ENCODE assay signal across 15 cellular contexts in genomic region chr5:7078090-7078489, GRCh38.
DNase-seq lines count a peak whose midpoint lies in the region; ATAC-seq, FAIRE-seq and TF ChIP-seq lines count a peak whose summit lies in the region.
"Had no signal": no experiment of that assay in that cellular context is flagged by ENCODE, and none has a peak within 500 bp of the region (broad histone marks: within the 10 kb centered on the region; RNA-seq: fewer than 3 reads in every experiment).

No MANE protein-coding gene starts in this region.

- H3K9me3 ChIP-seq in H1 (ENCODE audit: insufficient read depth in 2 of 2, low read depth in 1 of 2, low read length in 1 of 2): no peaks in the 10 kb centered on the region
- no peaks in the 10 kb centered on the region for H3K9me3 ChIP-seq in pancreas

- TF ChIP-seq EP300 in H1 (IDR thresholded peaks at IDR 0.05; ENCODE audit: borderline replicate concordance in 1 of 2, low read depth in 2 of 2, low read length in 2 of 2): no peak

- H2AFZ ChIP-seq in H1 (ENCODE audit: low read length): no peak overlapping the region

- peak overlapping the region; percentile 25; the same call in 1 of the 2 replicates for H2BK15ac ChIP-seq in H1 (ENCODE audit: low read length)

- H3K27ac ChIP-seq in H1 (ENCODE audit: low read depth, low read length) (no peak overlapping the region), pancreas (no peak overlapping the region)
- H3K27ac ChIP-seq: 22Rv1 had no signal

- 80% methylated on average over 6 of the region's 6 CpGs; no CpG with 5 or more reads in 1 of the 2 experiments for WGBS in H1 (ENCODE audit: extremely low coverage in 1 of 2, insufficient coverage in 1 of 2, insufficient read length in 1 of 2, insufficient replicate concordance in 2 of 2, low coverage in 1 of 2, low lambda C conversion rate in 2 of 2, missing lambda C conversion rate in 1 of 2), 2 experiments
- 65 to 72% methylated on average over 4 to 6 of the region's 6 CpGs for WGBS in pancreas, 2 donors

- no peak overlapping the region; the same call in 1 of the 2 replicates for H2BK12ac ChIP-seq in H1 (ENCODE audit: low read depth, low read length)

- H3K36me3 ChIP-seq in H1 (ENCODE audit: control insufficient read depth in 2 of 4, insufficient read depth in 4 of 4, low read length in 3 of 4) (no peaks in the 10 kb centered on the region), pancreas (no peaks in the 10 kb centered on the region)

- CTCF ChIA-PET in H1 (lab: Charles Lee; ENCODE audit: partially characterized antibody): interaction anchor here (0.7 to 5.6 kb wide), 13 partner anchors 10 to 773 kb away, joined by 3 to 44 read pairs (median 3); partner anchors contain the start of gene CFAP90

- no peak overlapping the region for H4K8ac ChIP-seq in H1 (ENCODE audit: extremely low read depth, insufficient read depth, low read length)

- H3K23me2 ChIP-seq in H1 (ENCODE audit: low read depth, low read length): no peaks in the 10 kb centered on the region; the same call in 1 of the 2 replicates

- H3K56ac ChIP-seq in H1 (replicated peaks; ENCODE audit: insufficient read length, low read depth, low read length): no peak overlapping the region

- TF ChIP-seq CTCF in H1 (IDR thresholded peaks at IDR 0.05; ENCODE audit: control extremely low read depth in 1 of 3, insufficient read depth in 1 of 3, low read depth in 1 of 3, low read length in 3 of 3) (no peak), pancreas (IDR thresholded peaks at IDR 0.05) (no peak)

- H3K4me3 ChIP-seq in H1 (ENCODE audit: extremely low read depth in 1 of 4, insufficient read depth in 2 of 4, low read depth in 3 of 4, low read length in 4 of 4) (no peak overlapping the region), pancreas (no peak overlapping the region)

- H2AK5ac ChIP-seq in H1 (ENCODE audit: low read depth, low read length): no peak overlapping the region

- no peak overlapping the region; the same call in 1 of the 2 replicates for H2BK5ac ChIP-seq in H1 (ENCODE audit: low read depth, low read length)

- intact Hi-C loops in pancreas (cut with DNase I): no loop called here

- H4K91ac ChIP-seq in H1 (replicated peaks; ENCODE audit: insufficient read length, low read length): no peak overlapping the region

- TF ChIP-seq RAD21 in H1 (IDR thresholded peaks at IDR 0.05 in 1 of 2, conservative IDR thresholded peaks at IDR 0.05 in 1 of 2; ENCODE audit: low read depth in 2 of 2, low read length in 2 of 2): no peak

- H3K79me1 ChIP-seq in H1 (ENCODE audit: low read depth, low read length): no peaks in the 10 kb centered on the region

- no peak overlapping the region for H3K9ac ChIP-seq in H1 (replicated peaks in 1 of 4; ENCODE audit: extremely low read depth in 1 of 4, low read depth in 3 of 4, low read length in 3 of 4)

- no peak for TF ChIP-seq POLR2A in H1 (IDR thresholded peaks at IDR 0.05; ENCODE audit: control extremely low read depth in 1 of 2, low read depth in 2 of 2, low read length in 2 of 2)

- H3K4me1 ChIP-seq in H1 (replicated peaks in 1 of 4; ENCODE audit: control insufficient read depth in 3 of 4, insufficient read depth in 4 of 4, low read length in 3 of 4) (peaks cover 0 to 10% (median 7%) of the 10 kb centered on the region in 4 experiments; a peak in 5 of 7 replicates), pancreas (no peaks in the 10 kb centered on the region)

- H3K23ac ChIP-seq in H1 (ENCODE audit: insufficient read length): no peak overlapping the region

- H4K5ac ChIP-seq in H1 (ENCODE audit: insufficient read length, low read depth, low read length): no peak overlapping the region

- no peak overlapping the region for H2BK120ac ChIP-seq in H1 (replicated peaks; ENCODE audit: low read depth, low read length)

- H3K27me3 ChIP-seq in H1 (replicated peaks in 1 of 4; ENCODE audit: control insufficient read depth in 3 of 4, extremely low read depth in 1 of 4, insufficient read depth in 3 of 4, low read length in 3 of 4) (no peaks in the 10 kb centered on the region), pancreas (no peaks in the 10 kb centered on the region)

- POLR2A ChIA-PET in H1 (lab: Charles Lee; ENCODE audit: partially characterized antibody): no interaction called here

- no peak overlapping the region for H3K14ac ChIP-seq in H1 (ENCODE audit: insufficient read length)

- no peak overlapping the region for H3K18ac ChIP-seq in H1 (ENCODE audit: extremely low read depth, low read length)

- no peak overlapping the region for H2BK20ac ChIP-seq in H1 (ENCODE audit: low read length)

- no peaks in the 10 kb centered on the region for H4K20me1 ChIP-seq in H1 (replicated peaks in 1 of 2; ENCODE audit: control insufficient read depth in 1 of 2, insufficient read depth in 2 of 2, low read length in 2 of 2)

- no peak for FAIRE-seq in H1 (lab: Jason Lieb, UNC)
- FAIRE-seq in pancreas (lab: Jason Lieb, UNC): no peak
- FAIRE-seq: D721Med, H54 had no signal

- H3K4me2 ChIP-seq in H1 (ENCODE audit: insufficient read depth in 1 of 2, low read depth in 2 of 2, low read length in 2 of 2): no peak overlapping the region

- H3K79me2 ChIP-seq in H1 (ENCODE audit: control insufficient read depth in 1 of 2, insufficient read depth in 2 of 2, low read length in 2 of 2): no peaks in the 10 kb centered on the region

- no peak overlapping the region for H3K4ac ChIP-seq in H1 (replicated peaks; ENCODE audit: insufficient read length, low read depth, low read length)

- ATAC-seq in pancreas: peak in 3 of 4 donors; percentile 39 to 80 (median 79)
- ATAC-seq: CD8-positive, alpha-beta T cell had no signal

- peak; percentile 30 to 74 (median 32) for DNase-seq in NCI-H1417 (lab: John Stamatoyannopoulos, UW)
- DNase-seq in NCI-H1417 treated with DMSO at 0.1 percent for 48 hours (lab: John Stamatoyannopoulos, UW): no peak
- DNase-seq in NCI-H69 (lab: John Stamatoyannopoulos, UW): peak; percentile 15
- no peak for DNase-seq in H1 (ENCODE audit: low read depth in 1 of 2, low spot score in 2 of 2)
- DNase-seq in pancreas: peak in 2 of 6 donors; percentile 9 to 20
- DNase-seq in stimulated activated CD8-positive, alpha-beta memory T cell treated with anti-CD3 and anti-CD28 coated beads, Interleukin-4, amount 100 ng/mL, for 48 hours: no peak
- no peak for DNase-seq in activated CD4-positive, alpha-beta T cell treated with anti-CD3 and anti-CD28 coated beads for 4 hours
- DNase-seq in NCI-H2227 treated with DMSO at 0.1 percent for 48 hours (lab: John Stamatoyannopoulos, UW): no peak
- DNase-seq: CD8-positive, alpha-beta T cell; COR-L47; DMS53; GF-D8 had no signal

TF ChIP-seq in H1, 55 proteins besides CTCF, POLR2A, EP300 and RAD21 (continues in another document):
- TF ChIP-seq CEBPB (IDR thresholded peaks at IDR 0.05; ENCODE audit: low read depth, low read length) (no peak), CBX5 (IDR thresholded peaks at IDR 0.05; ENCODE audit: low read depth, low read length) (no peak)

Comparison
In these comparisons a context has a peak if more than half of its experiments do, and no peak if none do; other contexts are left out.
1. DNase-seq: peak in NCI-H1417 (3 of 3) and NCI-H69 (single experiment); none in NCI-H1417 treated with DMSO at 0.1 percent for 48 hours (single experiment), H1 (0 of 2), stimulated activated CD8-positive, alpha-beta memory T cell treated with anti-CD3 and anti-CD28 coated beads, Interleukin-4, amount 100 ng/mL, for 48 hours (single experiment), activated CD4-positive, alpha-beta T cell treated with anti-CD3 and anti-CD28 coated beads for 4 hours (0 of 2) and NCI-H2227 treated with DMSO at 0.1 percent for 48 hours (single experiment).